In the genomic region with DNA sequence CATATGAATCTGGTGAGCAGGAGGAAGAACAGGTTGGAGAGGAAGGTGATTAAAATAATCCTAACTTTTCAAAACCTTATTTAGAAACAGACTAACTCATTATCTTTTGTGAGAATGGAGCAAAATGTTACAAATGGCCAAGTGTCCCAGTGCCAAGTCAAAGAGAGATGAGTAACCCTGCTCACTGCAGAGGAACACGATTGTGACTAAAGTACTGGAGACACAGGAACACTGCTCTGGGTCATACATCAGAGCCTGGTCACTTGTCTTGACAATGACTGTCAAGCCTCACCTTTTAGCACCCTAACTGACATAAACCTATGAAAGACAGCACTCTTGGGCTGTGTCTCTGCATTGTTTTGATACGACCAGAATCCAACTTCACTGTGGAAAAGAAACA, we compare ENCODE assay signal across 18 cellular contexts.
DNase-seq lines count a peak whose midpoint lies in the region; ATAC-seq, FAIRE-seq and TF ChIP-seq lines count a peak whose summit lies in the region.
"Had no signal": no experiment of that assay in that cellular context is flagged by ENCODE, and none has a peak within 500 bp of the region (broad histone marks: within the 10 kb centered on the region; RNA-seq: fewer than 3 reads in every experiment).

No MANE protein-coding gene starts in this region.

- no peaks in the 10 kb centered on the region for H4K20me1 ChIP-seq in keratinocyte (ENCODE audit: control insufficient read depth, extremely low read depth, insufficient read depth, low read length)

- H3K4me3 Mint-ChIP-seq in activated T-cell treated with anti-CD3 and anti-CD28 coated beads, Interleukin-2, amount 50 U/mL, for 24 hours: no peak overlapping the region
- H3K4me3 Mint-ChIP-seq: CD14-positive monocyte, HFFc6 had no signal

- dilution Hi-C loops in keratinocyte (cut with MboI; ENCODE audit: extremely low pct_ligation_motif_present, low sequenced_read_pairs): no loop called here

- peak; percentile 56 for FAIRE-seq in keratinocyte (lab: Jason Lieb, UNC)
- FAIRE-seq in frontal cortex (lab: Jason Lieb, UNC): no peak
- FAIRE-seq: A204.1, RCC 7860 had no signal

- H3K4me3 ChIP-seq in adrenal gland (no peak overlapping the region), keratinocyte (ENCODE audit: control insufficient read depth in 2 of 3, extremely low read depth in 1 of 3, insufficient read depth in 2 of 3, low read depth in 1 of 3, low read length in 3 of 3) (no peak overlapping the region), testis (no peak overlapping the region)

- H2AFZ ChIP-seq in keratinocyte (ENCODE audit: control insufficient read depth, low read length): no peak overlapping the region

- H3K27ac Mint-ChIP-seq in activated T-cell treated with anti-CD3 and anti-CD28 coated beads, Interleukin-2, amount 50 U/mL, for 24 hours: no peak overlapping the region
- H3K27ac Mint-ChIP-seq: HFFc6 had no signal

- peak overlapping the region in 3 of 5 donors; percentile 18 to 54 (median 43) for H3K27ac ChIP-seq in adrenal gland
- no peak overlapping the region for H3K27ac ChIP-seq in keratinocyte (ENCODE audit: control insufficient read depth, insufficient read depth, low read length)
- H3K27ac ChIP-seq in testis: no peak overlapping the region

- H3K27me3 Mint-ChIP-seq in activated T-cell treated with anti-CD3 and anti-CD28 coated beads, Interleukin-2, amount 50 U/mL, for 24 hours: no peaks in the 10 kb centered on the region

- intact Hi-C loops in left ventricle myocardium superior (cut with micrococcal nuclease): no loop called here
- intact Hi-C loops in cardiac septum (cut with DNase I): no loop called here
- intact Hi-C loops in adrenal gland (cut with DNase I): no loop called here
- intact Hi-C loops in testis (cut with DNase I; ENCODE audit: low total_unique reads): no loop called here

- no peaks in the 10 kb centered on the region for H3K79me2 ChIP-seq in keratinocyte (ENCODE audit: control insufficient read depth, insufficient read depth, low read length)

- peaks cover 21 to 29% of the 10 kb centered on the region in 2 donors for H3K4me1 ChIP-seq in adrenal gland (replicated peaks in 1 of 2)
- peaks cover 19% of the 10 kb centered on the region for H3K4me1 ChIP-seq in keratinocyte (ENCODE audit: control insufficient read depth, extremely low read depth, insufficient read depth, low read length)
- peaks cover 19% of the 10 kb centered on the region for H3K4me1 ChIP-seq in testis

- TF ChIP-seq CTCF in adrenal gland (IDR thresholded peaks at IDR 0.05) (no peak), keratinocyte (optimal IDR thresholded peaks at IDR 0.05 in 1 of 3, IDR thresholded peaks at IDR 0.05 in 1 of 3, conservative IDR thresholded peaks at IDR 0.05 in 1 of 3; ENCODE audit: extremely low read depth in 1 of 3, insufficient read depth in 2 of 3, low read length in 3 of 3) (no peak), testis (IDR thresholded peaks at IDR 0.05) (no peak)

- H3K36me3 ChIP-seq in adrenal gland (replicated peaks in 1 of 2) (no peaks in the 10 kb centered on the region), keratinocyte (ENCODE audit: control insufficient read depth in 2 of 2, extremely low read depth in 1 of 2, insufficient read depth in 2 of 2, low read length in 2 of 2) (peaks cover 0 to 1% of the 10 kb centered on the region in 2 experiments), testis (ENCODE audit: low read depth, missing control alignments) (no peaks in the 10 kb centered on the region)

- DNase-seq in left ventricle myocardium superior (no peak), cardiac septum (ENCODE audit: low spot score) (no peak), adrenal gland (peak in 5 of 7 donors; percentile 40 to 70 (median 53)), keratinocyte (ENCODE audit: low read depth, low spot score) (no peak), testis (peak; percentile 63), frontal cortex (ENCODE audit: low spot score in 2 of 2) (no peak)
- DNase-seq in activated T-cell treated with anti-CD3 and anti-CD28 coated beads, Interleukin-2, amount 50 U/mL, for 24 hours: no peak
- DNase-seq: DND-41, GDM1, HFFc6, Karpas-422, NCI-H2029 treated with DMSO at 0.1 percent for 48 hours, NCI-H510A treated with DMSO at 0.1 percent for 48 hours, SHP77 had no signal

- H3K9me3 ChIP-seq in adrenal gland (replicated peaks in 1 of 3) (no peaks in the 10 kb centered on the region), keratinocyte (ENCODE audit: control insufficient read depth, low read depth, low read length) (no peaks in the 10 kb centered on the region), testis (no peaks in the 10 kb centered on the region)

- WGBS in adrenal gland, 4 donors: 46 to 63% (median 53%) methylated on average over 2 of the region's 2 CpGs
- WGBS in testis, 2 donors: 54 to 62% methylated on average over 2 of the region's 2 CpGs

- H3K4me1 Mint-ChIP-seq in activated T-cell treated with anti-CD3 and anti-CD28 coated beads, Interleukin-2, amount 50 U/mL, for 24 hours (ENCODE audit: low read depth): peaks cover 58% of the 10 kb centered on the region

- H3K36me3 Mint-ChIP-seq in activated T-cell treated with anti-CD3 and anti-CD28 coated beads, Interleukin-2, amount 50 U/mL, for 24 hours (ENCODE audit: low read depth): peaks cover 17% of the 10 kb centered on the region

- no peaks in the 10 kb centered on the region for H3K9me3 Mint-ChIP-seq in activated T-cell treated with anti-CD3 and anti-CD28 coated beads, Interleukin-2, amount 50 U/mL, for 24 hours
- H3K9me3 Mint-ChIP-seq: CD14-positive monocyte, HFFc6 had no signal

- no peak for TF ChIP-seq POLR2A in adrenal gland (IDR thresholded peaks at IDR 0.05)
- no peak for TF ChIP-seq POLR2A in testis (IDR thresholded peaks at IDR 0.05)

- H3K9ac ChIP-seq in keratinocyte (ENCODE audit: control insufficient read depth, extremely low read depth, insufficient read depth, low read length): no peak overlapping the region

- ATAC-seq in left ventricle myocardium superior (peak; percentile 49), GM21825 (IDR thresholded peaks at IDR 0.05; ENCODE audit: unreplicated experiment) (no peak)

- H3K4me2 ChIP-seq in keratinocyte (ENCODE audit: control insufficient read depth, extremely low read depth, insufficient read depth, low read depth, low read length): no peak overlapping the region

- H3K27me3 ChIP-seq in adrenal gland (no peaks in the 10 kb centered on the region), keratinocyte (ENCODE audit: control insufficient read depth, extremely low read depth, insufficient read depth, low read length) (no peaks in the 10 kb centered on the region), testis (no peaks in the 10 kb centered on the region)

- H3K9me1 ChIP-seq in keratinocyte (ENCODE audit: control insufficient read depth, extremely low read depth, insufficient read depth, low read length): no peaks in the 10 kb centered on the region

Comparison
In these comparisons a context has a peak if more than half of its experiments do, and no peak if none do; other contexts are left out.
1. DNase-seq: peak in adrenal gland (5 of 7) and testis (single experiment); none in left ventricle myocardium superior (single experiment), cardiac septum (single experiment), keratinocyte (single experiment), activated T-cell treated with anti-CD3 and anti-CD28 coated beads, Interleukin-2, amount 50 U/mL, for 24 hours (single experiment) and frontal cortex (0 of 2).
2. H3K27ac ChIP-seq: peak in adrenal gland (3 of 5); none in keratinocyte (single experiment) and testis (0 of 2).